20 cellular contexts compared by ENCODE assay signal in the genomic region with DNA sequence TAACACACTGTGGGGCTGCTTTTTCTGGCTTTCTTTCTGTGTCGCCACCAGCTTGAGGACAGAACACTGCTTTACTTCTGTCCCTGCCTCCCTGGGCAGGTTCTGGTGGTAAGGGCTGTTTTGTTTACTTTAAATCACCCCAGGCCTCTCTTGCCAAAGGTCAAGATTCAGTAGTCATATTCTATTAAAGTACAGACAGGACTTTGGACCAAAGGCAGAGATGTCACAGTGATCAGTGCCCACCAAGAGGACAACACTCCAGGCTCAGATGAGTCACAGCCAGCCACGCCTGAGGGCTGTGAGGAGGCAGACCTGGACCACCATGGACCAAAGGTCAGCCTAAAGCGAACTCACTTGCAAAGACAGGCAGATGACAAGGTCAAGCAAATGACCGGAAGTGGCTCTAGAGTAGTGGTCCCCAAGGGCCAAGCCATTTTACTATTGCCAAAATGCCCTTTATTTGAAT.
DNase-seq lines count a peak whose midpoint lies in the region; ATAC-seq and TF ChIP-seq lines count a peak whose summit lies in the region.
"Had no signal": no experiment of that assay in that cellular context is flagged by ENCODE, and none has a peak within 500 bp of the region (broad histone marks: within the 10 kb centered on the region; RNA-seq: fewer than 3 reads in every experiment).

No MANE protein-coding gene starts in this region.

- H3K4me1 ChIP-seq in transverse colon (peaks cover 0 to 56% (median 24%) of the 10 kb centered on the region in 4 donors), lower lobe of right lung (peaks cover 34% of the 10 kb centered on the region)

- ATAC-seq in activated CD4-positive, alpha-beta T cell treated with anti-CD3 and anti-CD28 coated beads for 36 hours = no peak
- peak; percentile 33 for ATAC-seq in left lobe of liver
- no peak for ATAC-seq in GM21423 (IDR thresholded peaks at IDR 0.05; ENCODE audit: unreplicated experiment)
- ATAC-seq in lower lobe of right lung = no peak
- no peak for ATAC-seq in GM21515 (IDR thresholded peaks at IDR 0.05; ENCODE audit: unreplicated experiment)

- TF ChIP-seq POLR2A in transverse colon (IDR thresholded peaks at IDR 0.05) = no peak

- H3K9me3 ChIP-seq in transverse colon (no peaks in the 10 kb centered on the region), lower lobe of right lung (no peaks in the 10 kb centered on the region)

- CTCF ChIA-PET in activated CD4-positive, alpha-beta T cell treated with anti-CD3 and anti-CD28 coated beads, Interleukin-2, amount 10 ng/mL, durations not matched to agents 7 days and 5 days (lab: Charles Lee) = no interaction called here
- CTCF ChIA-PET in activated CD4-positive, alpha-beta T cell treated with anti-CD3 and anti-CD28 coated beads for 36 hours (lab: Charles Lee) = no interaction called here

- no peaks in the 10 kb centered on the region for H3K27me3 Mint-ChIP-seq in activated CD4-positive, alpha-beta T cell treated with anti-CD3 and anti-CD28 coated beads, Interleukin-2, amount 10 ng/mL, durations not matched to agents 7 days and 5 days
- no peaks in the 10 kb centered on the region for H3K27me3 Mint-ChIP-seq in activated CD4-positive, alpha-beta T cell treated with anti-CD3 and anti-CD28 coated beads for 36 hours

- peak overlapping the region in 3 of 4 donors; percentile 30 to 57 (median 42) for H3K27ac ChIP-seq in transverse colon
- H3K27ac ChIP-seq in lower lobe of right lung = no peak overlapping the region
- H3K27ac ChIP-seq: HL-60 had no signal

- peaks cover 1% of the 10 kb centered on the region for H3K36me3 Mint-ChIP-seq in activated CD4-positive, alpha-beta T cell treated with anti-CD3 and anti-CD28 coated beads, Interleukin-2, amount 10 ng/mL, durations not matched to agents 7 days and 5 days (ENCODE audit: low read depth)
- no peaks in the 10 kb centered on the region for H3K36me3 Mint-ChIP-seq in activated CD4-positive, alpha-beta T cell treated with anti-CD3 and anti-CD28 coated beads for 36 hours (ENCODE audit: low read depth)

- POLR2A ChIA-PET in activated CD4-positive, alpha-beta T cell treated with anti-CD3 and anti-CD28 coated beads, Interleukin-2, amount 10 ng/mL, durations not matched to agents 7 days and 5 days (lab: Charles Lee) = no interaction called here
- POLR2A ChIA-PET in activated CD4-positive, alpha-beta T cell treated with anti-CD3 and anti-CD28 coated beads for 36 hours (lab: Charles Lee) = no interaction called here

- no peak for TF ChIP-seq CTCF in transverse colon (IDR thresholded peaks at IDR 0.05)
- TF ChIP-seq CTCF in lower lobe of right lung (IDR thresholded peaks at IDR 0.05) = no peak

- WGBS in transverse colon (ENCODE audit: low coverage in 1 of 2), 2 donors = 60 to 89% methylated on average over 1 to 4 of the region's 4 CpGs

- intact Hi-C loops in activated CD4-positive, alpha-beta T cell treated with anti-CD3 and anti-CD28 coated beads for 36 hours (cut with DNase I, micrococcal nuclease) = no loop called here
- intact Hi-C loops in transverse colon (cut with DNase I; ENCODE audit: low total_unique reads) = no loop called here
- intact Hi-C loops in lower lobe of right lung (cut with DNase I) = no loop called here

- H3K4me3 Mint-ChIP-seq in activated CD4-positive, alpha-beta T cell treated with anti-CD3 and anti-CD28 coated beads, Interleukin-2, amount 10 ng/mL, durations not matched to agents 7 days and 5 days = no peak overlapping the region
- no peak overlapping the region for H3K4me3 Mint-ChIP-seq in activated CD4-positive, alpha-beta T cell treated with anti-CD3 and anti-CD28 coated beads for 36 hours
- H3K4me3 Mint-ChIP-seq: B cell, HFFc6 had no signal

- H3K27me3 ChIP-seq in transverse colon = no peaks in the 10 kb centered on the region
- no peaks in the 10 kb centered on the region for H3K27me3 ChIP-seq in lower lobe of right lung (ENCODE audit: low read depth)

- H3K4me3 ChIP-seq in transverse colon = no peak overlapping the region
- H3K4me3 ChIP-seq in lower lobe of right lung = no peak overlapping the region

- H3K36me3 ChIP-seq in transverse colon (no peaks in the 10 kb centered on the region), lower lobe of right lung (no peaks in the 10 kb centered on the region)

- in situ Hi-C loops in transverse colon (cut with MboI; ENCODE audit: low pct_ligation_motif_present in 1 of 4, low pct_unique_long_range_greater_than_20kb in 1 of 4, low sequenced_read_pairs in 3 of 4) = no loop called here

- TF ChIP-seq EP300 in transverse colon (IDR thresholded peaks at IDR 0.05; ENCODE audit: low read depth) = no peak

- H3K9me3 Mint-ChIP-seq in activated CD4-positive, alpha-beta T cell treated with anti-CD3 and anti-CD28 coated beads, Interleukin-2, amount 10 ng/mL, durations not matched to agents 7 days and 5 days = no peaks in the 10 kb centered on the region
- no peaks in the 10 kb centered on the region for H3K9me3 Mint-ChIP-seq in activated CD4-positive, alpha-beta T cell treated with anti-CD3 and anti-CD28 coated beads for 36 hours (ENCODE audit: low read depth)

- DNase-seq in activated CD4-positive, alpha-beta T cell treated with anti-CD3 and anti-CD28 coated beads, Interleukin-2, amount 10 ng/mL, durations not matched to agents 7 days and 5 days = no peak
- no peak for DNase-seq in activated CD4-positive, alpha-beta T cell treated with anti-CD3 and anti-CD28 coated beads for 36 hours
- peak; percentile 36 for DNase-seq in SW480 (ENCODE audit: low spot score)
- DNase-seq in left lobe of liver (ENCODE audit: low spot score) = no peak
- DNase-seq in transverse colon = no peak
- DNase-seq in lower lobe of right lung = no peak
- DNase-seq: 8988T, COR-L47, GF-D8, HFFc6, KBM-7, MV-4-11, NCI-H1694 treated with DMSO at 0.1 percent for 48 hours, NCI-H510A, NCI-H748 treated with DMSO at 0.1 percent for 48 hours, Right ventricle myocardium superior had no signal

- H3K4me1 Mint-ChIP-seq in activated CD4-positive, alpha-beta T cell treated with anti-CD3 and anti-CD28 coated beads, Interleukin-2, amount 10 ng/mL, durations not matched to agents 7 days and 5 days = peaks cover 40% of the 10 kb centered on the region
- H3K4me1 Mint-ChIP-seq in activated CD4-positive, alpha-beta T cell treated with anti-CD3 and anti-CD28 coated beads for 36 hours = peaks cover 33% of the 10 kb centered on the region

- peak overlapping the region; percentile 20 for H3K27ac Mint-ChIP-seq in activated CD4-positive, alpha-beta T cell treated with anti-CD3 and anti-CD28 coated beads, Interleukin-2, amount 10 ng/mL, durations not matched to agents 7 days and 5 days
- H3K27ac Mint-ChIP-seq in activated CD4-positive, alpha-beta T cell treated with anti-CD3 and anti-CD28 coated beads for 36 hours = no peak overlapping the region
- H3K27ac Mint-ChIP-seq: B cell, HFFc6 had no signal
